26 cellular contexts compared by ENCODE assay signal in genomic region chr3:133206921-133207320, GRCh38.
"Had no signal": no experiment of that assay in that cellular context is flagged by ENCODE, and none has a peak within 500 bp of the region (broad histone marks: within the 10 kb centered on the region; RNA-seq: fewer than 3 reads in every experiment).

No MANE protein-coding gene starts in this region.

- H3K36me3 ChIP-seq: breast epithelium, esophagus squamous epithelium, heart right ventricle, left lung, lower lobe of right lung, right atrium auricular region, thoracic aorta, uterus had no signal

- H3K27me3 ChIP-seq: breast epithelium, esophagus squamous epithelium, heart right ventricle, left lung, right atrium auricular region, uterus had no signal

- DNase-seq: activated CD4-positive, alpha-beta T cell treated with anti-CD3 and anti-CD28 coated beads for 36 hours; activated CD4-positive, alpha-beta T cell treated with anti-CD3 and anti-CD28 coated beads, Interleukin-2, amount 50 U/mL, for 4 hours; activated CD4-positive, CD25-positive, alpha-beta regulatory T cell; activated naive CD4-positive, alpha-beta T cell; activated T-cell treated with anti-CD3 and anti-CD28 coated beads for 4 hours; activated T-cell treated with anti-CD3 and anti-CD28 coated beads, Interleukin-2, amount 50 U/mL, for 72 hours; central memory CD4-positive, alpha-beta T cell; effector CD4-positive, alpha-beta T cell; esophagus squamous epithelium; foreskin melanocyte; heart right ventricle; left lung; lower lobe of right lung; mesenchymal stem cell; natural killer cell; stimulated activated CD4-positive, alpha-beta T cell treated with anti-CD3 and anti-CD28 coated beads, Interleukin-4, amount 100 ng/mL, for 24 hours; uterus had no signal

- H3K4me3 Mint-ChIP-seq: activated CD4-positive, alpha-beta T cell treated with anti-CD3 and anti-CD28 coated beads for 36 hours; activated T-cell treated with anti-CD3 and anti-CD28 coated beads, Interleukin-2, amount 50 U/mL, for 72 hours; natural killer cell; stimulated activated effector memory CD8-positive, alpha-beta T cell treated with anti-CD3 and anti-CD28 coated beads, Interleukin-12 subunit alpha, Interleukin-12 subunit beta, amount 100 ng/mL, for 72 hours; stimulated activated naive CD8-positive, alpha-beta T cell treated with anti-CD3 and anti-CD28 coated beads, Interleukin-15, Interleukin-2, amounts not matched to agents 100 ng/mL and 50 ng/mL, for 24 hours; T-helper 2 cell treated with Interferon-gamma antibody and Interleukin-4, amounts not matched to agents 5 μg/mL and 100 μg/mL, for 36 hours; type B pancreatic cell had no signal

- H3K27me3 Mint-ChIP-seq: type B pancreatic cell had no signal

- H3K4me3 ChIP-seq: breast epithelium, esophagus squamous epithelium, heart right ventricle, left lung, lower lobe of right lung, right atrium auricular region, thoracic aorta, uterus had no signal

- ATAC-seq: activated CD4-positive, alpha-beta T cell treated with anti-CD3 and anti-CD28 coated beads for 36 hours; activated naive CD4-positive, alpha-beta T cell treated with anti-CD3 and anti-CD28 coated beads, Interleukin-2, amount 50 U/mL, for 72 hours; activated T-cell treated with anti-CD3 and anti-CD28 coated beads, Interleukin-2, amount 50 U/mL, for 72 hours; heart right ventricle; left lung; lower lobe of right lung; natural killer cell; stimulated activated effector memory CD8-positive, alpha-beta T cell treated with anti-CD3 and anti-CD28 coated beads, Interleukin-12 subunit alpha, Interleukin-12 subunit beta, amount 100 ng/mL, for 72 hours had no signal

- H3K27ac ChIP-seq: breast epithelium, epithelial cell of prostate, esophagus squamous epithelium, heart right ventricle, left lung, lower lobe of right lung, right atrium auricular region, thoracic aorta, uterus had no signal

- H3K9me3 Mint-ChIP-seq: stimulated activated naive CD8-positive, alpha-beta T cell treated with anti-CD3 and anti-CD28 coated beads, Interleukin-15, Interleukin-2, amounts not matched to agents 100 ng/mL and 50 ng/mL, for 24 hours had no signal

- H3K4me1 Mint-ChIP-seq: stimulated activated effector memory CD8-positive, alpha-beta T cell treated with anti-CD3 and anti-CD28 coated beads, Interleukin-12 subunit alpha, Interleukin-12 subunit beta, amount 100 ng/mL, for 72 hours had no signal

- H3K36me3 Mint-ChIP-seq: natural killer cell; stimulated activated effector memory CD8-positive, alpha-beta T cell treated with anti-CD3 and anti-CD28 coated beads, Interleukin-12 subunit alpha, Interleukin-12 subunit beta, amount 100 ng/mL, for 72 hours; type B pancreatic cell had no signal

- H3K4me1 ChIP-seq: breast epithelium, right atrium auricular region, uterus had no signal

- H3K9me3 ChIP-seq: esophagus squamous epithelium, left lung, right atrium auricular region, thoracic aorta, uterus had no signal

- H3K27ac Mint-ChIP-seq: activated CD4-positive, alpha-beta T cell treated with anti-CD3 and anti-CD28 coated beads for 36 hours; activated naive CD4-positive, alpha-beta T cell treated with anti-CD3 and anti-CD28 coated beads, Interleukin-2, amount 50 U/mL, for 72 hours; activated T-cell treated with anti-CD3 and anti-CD28 coated beads, Interleukin-2, amount 50 U/mL, for 72 hours; natural killer cell; stimulated activated effector memory CD8-positive, alpha-beta T cell treated with anti-CD3 and anti-CD28 coated beads, Interleukin-12 subunit alpha, Interleukin-12 subunit beta, amount 100 ng/mL, for 72 hours; stimulated activated naive CD8-positive, alpha-beta T cell treated with anti-CD3 and anti-CD28 coated beads, Interleukin-15, Interleukin-2, amounts not matched to agents 100 ng/mL and 50 ng/mL, for 24 hours; T-helper 2 cell treated with Interferon-gamma antibody and Interleukin-4, amounts not matched to agents 5 μg/mL and 100 μg/mL, for 36 hours; type B pancreatic cell had no signal
